ENCODE assay signal across 24 cellular contexts in the genomic region with DNA sequence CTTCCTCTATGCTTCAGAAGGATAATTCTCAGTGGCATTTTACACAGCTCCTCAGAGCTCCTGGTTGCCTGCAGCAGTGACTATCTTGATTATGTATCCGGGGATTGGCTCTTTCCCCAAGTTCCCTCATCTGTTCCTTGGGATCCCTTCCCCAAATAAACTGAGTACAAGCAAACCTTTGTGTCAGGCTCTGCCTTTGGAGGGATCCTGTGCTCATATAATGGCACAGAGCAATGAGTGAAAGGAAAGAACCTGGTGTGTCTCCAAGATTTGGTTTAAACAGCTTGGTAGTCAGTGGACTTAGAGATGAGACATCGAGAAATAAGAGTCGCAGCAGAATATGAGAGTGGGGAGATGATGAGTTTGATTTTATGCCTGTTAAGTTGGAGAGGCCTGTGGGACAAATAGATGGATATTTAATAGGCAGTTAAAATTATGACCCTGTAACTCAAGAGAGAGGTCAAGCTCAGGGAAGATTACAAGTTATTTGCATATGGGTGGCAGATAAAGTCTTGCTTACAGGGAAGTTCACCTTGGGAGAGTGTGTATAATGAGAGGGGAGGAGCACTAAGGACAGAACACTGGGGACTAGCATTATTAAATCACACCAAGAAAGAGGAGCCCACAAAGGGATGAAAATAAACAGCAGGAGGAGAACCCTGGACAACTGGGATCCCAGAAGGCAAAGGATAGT.
"Had no signal": no experiment of that assay in that cellular context is flagged by ENCODE, and none has a peak within 500 bp of the region (broad histone marks: within the 10 kb centered on the region; RNA-seq: fewer than 3 reads in every experiment).

No MANE protein-coding gene starts in this region.

- H3K9me3 ChIP-seq: breast epithelium, esophagus muscularis mucosa, gastroesophageal sphincter, right atrium auricular region had no signal

- H3K4me1 ChIP-seq: breast epithelium, esophagus muscularis mucosa, gastroesophageal sphincter, right atrium auricular region had no signal

- DNase-seq: activated CD4-positive, alpha-beta T cell treated with anti-CD3 and anti-CD28 coated beads for 48 hours; activated CD4-positive, CD25-positive, alpha-beta regulatory T cell; activated CD8-positive, alpha-beta T cell treated with anti-CD3 and anti-CD28 coated beads for 36 hours; activated effector memory CD4-positive, alpha-beta T cell treated with Interleukin-2 at 50 U/mL for 16 hours; activated naive CD4-positive, alpha-beta T cell treated with anti-CD3 and anti-CD28 coated beads, Interleukin-2, amount 10 ng/mL, durations not matched to agents 7 days and 5 days; activated naive CD8-positive, alpha-beta T cell treated with anti-CD3 and anti-CD28 coated beads, Interleukin-2, amount 50 U/mL, for 24 hours; activated T-cell treated with anti-CD3 and anti-CD28 coated beads, Interleukin-2, amount 50 U/mL, for 4 hours; aorta; effector memory CD4-positive, alpha-beta T cell; nephron progenitor cell; occipital lobe; stimulated activated naive CD8-positive, alpha-beta T cell treated with anti-CD3 and anti-CD28 coated beads, Interleukin-15, amount 100 ng/mL, for 72 hours; trophoblast cell had no signal

- H3K4me1 Mint-ChIP-seq: activated naive CD4-positive, alpha-beta T cell treated with anti-CD3 and anti-CD28 coated beads, Interleukin-2, amount 10 ng/mL, durations not matched to agents 7 days and 5 days had no signal

- H3K27ac ChIP-seq: breast epithelium, esophagus muscularis mucosa, gastroesophageal sphincter, right atrium auricular region had no signal

- H3K4me3 Mint-ChIP-seq: activated CD8-positive, alpha-beta T cell treated with anti-CD3 and anti-CD28 coated beads for 36 hours; activated naive CD4-positive, alpha-beta T cell treated with anti-CD3 and anti-CD28 coated beads, Interleukin-2, amount 10 ng/mL, durations not matched to agents 7 days and 5 days; activated naive CD8-positive, alpha-beta T cell treated with anti-CD3 and anti-CD28 coated beads, Interleukin-2, amount 50 U/mL, for 24 hours; activated T-cell treated with anti-CD3 and anti-CD28 coated beads, Interleukin-2, amount 50 U/mL, for 4 hours; dendritic cell treated with granulocyte-macrophage colony-stimulating factor and Interleukin-4, amounts not matched to agents 40 ng/mL and 50 ng/mL, for 4 days; mesothelial cell of epicardium; nephron progenitor cell; stimulated activated naive CD8-positive, alpha-beta T cell treated with anti-CD3 and anti-CD28 coated beads, Interleukin-15, amount 100 ng/mL, for 72 hours; T-helper 2 cell treated with Interferon-gamma antibody and Interleukin-4, amounts not matched to agents 5 μg/mL and 100 μg/mL, for 36 hours had no signal

- H3K36me3 ChIP-seq: breast epithelium, esophagus muscularis mucosa, gastroesophageal sphincter, right atrium auricular region had no signal

- H3K27ac Mint-ChIP-seq: activated CD8-positive, alpha-beta T cell treated with anti-CD3 and anti-CD28 coated beads for 36 hours; activated naive CD4-positive, alpha-beta T cell treated with anti-CD3 and anti-CD28 coated beads, Interleukin-2, amount 10 ng/mL, durations not matched to agents 7 days and 5 days; activated naive CD8-positive, alpha-beta T cell treated with anti-CD3 and anti-CD28 coated beads, Interleukin-2, amount 50 U/mL, for 24 hours; dendritic cell treated with granulocyte-macrophage colony-stimulating factor and Interleukin-4, amounts not matched to agents 40 ng/mL and 50 ng/mL, for 4 days; mesothelial cell of epicardium; nephron progenitor cell; progenitor cell of endocrine pancreas; T-helper 2 cell treated with Interferon-gamma antibody and Interleukin-4, amounts not matched to agents 5 μg/mL and 100 μg/mL, for 36 hours had no signal

- H3K27me3 Mint-ChIP-seq: activated CD8-positive, alpha-beta T cell treated with anti-CD3 and anti-CD28 coated beads for 36 hours; dendritic cell treated with granulocyte-macrophage colony-stimulating factor and Interleukin-4, amounts not matched to agents 40 ng/mL and 50 ng/mL, for 4 days; progenitor cell of endocrine pancreas had no signal

- H3K27me3 ChIP-seq: breast epithelium, esophagus muscularis mucosa, gastroesophageal sphincter, right atrium auricular region had no signal

- H3K9me3 Mint-ChIP-seq: activated CD8-positive, alpha-beta T cell treated with anti-CD3 and anti-CD28 coated beads for 36 hours; activated naive CD4-positive, alpha-beta T cell treated with anti-CD3 and anti-CD28 coated beads, Interleukin-2, amount 10 ng/mL, durations not matched to agents 7 days and 5 days; activated naive CD8-positive, alpha-beta T cell treated with anti-CD3 and anti-CD28 coated beads, Interleukin-2, amount 50 U/mL, for 24 hours; activated T-cell treated with anti-CD3 and anti-CD28 coated beads, Interleukin-2, amount 50 U/mL, for 4 hours; dendritic cell treated with granulocyte-macrophage colony-stimulating factor and Interleukin-4, amounts not matched to agents 40 ng/mL and 50 ng/mL, for 4 days; mesothelial cell of epicardium; nephron progenitor cell; stimulated activated naive CD8-positive, alpha-beta T cell treated with anti-CD3 and anti-CD28 coated beads, Interleukin-15, amount 100 ng/mL, for 72 hours; T-helper 2 cell treated with Interferon-gamma antibody and Interleukin-4, amounts not matched to agents 5 μg/mL and 100 μg/mL, for 36 hours had no signal

- H3K36me3 Mint-ChIP-seq: activated naive CD4-positive, alpha-beta T cell treated with anti-CD3 and anti-CD28 coated beads, Interleukin-2, amount 10 ng/mL, durations not matched to agents 7 days and 5 days; mesothelial cell of epicardium had no signal

- FAIRE-seq: endothelial cell of umbilical vein, TTC549 had no signal

- H3K4me3 ChIP-seq: breast epithelium, esophagus muscularis mucosa, gastroesophageal sphincter, lung, right atrium auricular region had no signal
